Comparison of ENCODE assay signal across 28 cellular contexts in the genomic region with DNA sequence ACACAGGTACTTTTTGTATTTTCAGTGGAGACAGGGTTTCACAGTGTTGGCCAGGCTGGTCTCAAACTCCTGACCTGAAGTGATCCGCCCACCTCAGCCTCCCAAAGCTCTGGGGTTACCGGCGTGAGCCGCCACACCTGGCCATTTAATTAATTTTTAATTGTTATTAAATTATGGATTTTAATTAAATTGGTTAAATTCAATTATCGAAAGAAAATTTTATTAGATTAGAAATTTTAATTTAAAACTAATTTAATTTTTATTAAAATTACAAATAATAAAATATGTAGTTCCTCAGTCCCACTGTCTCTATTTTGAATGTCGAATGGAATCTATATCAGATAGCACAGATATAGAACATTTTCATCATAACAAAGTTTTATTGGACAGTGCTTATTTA.
"Had no signal": no experiment of that assay in that cellular context is flagged by ENCODE, and none has a peak within 500 bp of the region (broad histone marks: within the 10 kb centered on the region; RNA-seq: fewer than 3 reads in every experiment).

No MANE protein-coding gene starts in this region.

- H3K9me3 ChIP-seq: colonic mucosa, esophagus muscularis mucosa, esophagus squamous epithelium, gastrocnemius medialis, gastroesophageal sphincter, heart left ventricle, heart right ventricle had no signal

- DNase-seq: colonic mucosa; cortex of kidney; dermis blood vessel endothelial cell; dorsolateral prefrontal cortex; effector CD4-positive, alpha-beta T cell; effector CD8-positive, alpha-beta T cell; effector memory CD8-positive, alpha-beta T cell; endodermal cell; erythroblast; esophagus squamous epithelium; foreskin fibroblast; foreskin keratinocyte; foreskin melanocyte; gastrocnemius medialis; glutamatergic neuron; head of caudate nucleus; heart left ventricle; heart right ventricle had no signal

- H3K4me1 ChIP-seq: colonic mucosa, esophagus muscularis mucosa, esophagus squamous epithelium, foreskin keratinocyte, gastrocnemius medialis, gastroesophageal sphincter, heart left ventricle, heart right ventricle had no signal

- ATAC-seq: effector memory CD8-positive, alpha-beta T cell; esophagus mucosa; foreskin keratinocyte; gastrocnemius medialis; gastroesophageal sphincter; heart left ventricle; heart right ventricle had no signal

- H3K27ac ChIP-seq: colonic mucosa, coronary artery, dorsolateral prefrontal cortex, epithelial cell of prostate, esophagus muscularis mucosa, esophagus squamous epithelium, foreskin keratinocyte, gastrocnemius medialis, gastroesophageal sphincter, heart left ventricle, heart right ventricle had no signal

- H3K4me1 Mint-ChIP-seq: endodermal cell had no signal

- H3K27ac Mint-ChIP-seq: dendritic cell treated with granulocyte-macrophage colony-stimulating factor and Interleukin-4, amounts not matched to agents 40 ng/mL and 50 ng/mL, for 4 days; effector memory CD8-positive, alpha-beta T cell; endodermal cell had no signal

- H3K27me3 Mint-ChIP-seq: dendritic cell treated with granulocyte-macrophage colony-stimulating factor and Interleukin-4, amounts not matched to agents 40 ng/mL and 50 ng/mL, for 4 days; effector memory CD8-positive, alpha-beta T cell had no signal

- H3K4me3 ChIP-seq: colonic mucosa, coronary artery, dorsolateral prefrontal cortex, esophagus muscularis mucosa, esophagus squamous epithelium, gastrocnemius medialis, gastroesophageal sphincter, heart left ventricle, heart right ventricle had no signal

- H3K27me3 ChIP-seq: colonic mucosa, dorsolateral prefrontal cortex, esophagus muscularis mucosa, esophagus squamous epithelium, foreskin keratinocyte, gastrocnemius medialis, gastroesophageal sphincter, heart left ventricle, heart right ventricle had no signal

- FAIRE-seq: colon, endometrium, endothelial cell of umbilical vein, frontal cortex had no signal

- H3K4me3 Mint-ChIP-seq: dendritic cell treated with granulocyte-macrophage colony-stimulating factor and Interleukin-4, amounts not matched to agents 40 ng/mL and 50 ng/mL, for 4 days; effector memory CD8-positive, alpha-beta T cell; endodermal cell had no signal

- H3K36me3 ChIP-seq: colonic mucosa, esophagus muscularis mucosa, esophagus squamous epithelium, gastrocnemius medialis, gastroesophageal sphincter, heart left ventricle, heart right ventricle had no signal

- H3K9me3 Mint-ChIP-seq: endodermal cell had no signal
